ENCODE assay signal across 11 cellular contexts in genomic region chr6:160431231-160431630, GRCh38.
DNase-seq lines count a peak whose midpoint lies in the region; ATAC-seq, FAIRE-seq and TF ChIP-seq lines count a peak whose summit lies in the region.
"Had no signal": no experiment of that assay in that cellular context is flagged by ENCODE, and none has a peak within 500 bp of the region (broad histone marks: within the 10 kb centered on the region; RNA-seq: fewer than 3 reads in every experiment).

No MANE protein-coding gene starts in this region.

- no peak overlapping the region for H3K4me3 ChIP-seq in BJ (ENCODE audit: low read depth, low read length)
- no peak overlapping the region for H3K4me3 ChIP-seq in astrocyte of the spinal cord (ENCODE audit: low read depth, low read length)

- in situ Hi-C loops in astrocyte of the spinal cord (cut with HindIII; ENCODE audit: low sequenced_read_pairs): no loop called here

- DNase-seq in BJ (ENCODE audit: low read depth) (peak; percentile 69), astrocyte of the spinal cord (ENCODE audit: low read depth, low spot score) (peak; percentile 89), left cardiac atrium (peak; percentile 38), sciatic nerve (ENCODE audit: low spot score) (no peak), DMS79 treated with DMSO at 0.1 percent for 48 hours (lab: John Stamatoyannopoulos, UW) (no peak), GM19239 (ENCODE audit: insufficient read length, low spot score) (no peak), inferior parietal cortex (ENCODE audit: extremely low spot score) (no peak), NOMO-1 treated with dmso at 0.1 percent for 144 hours (lab: John Stamatoyannopoulos, UW; ENCODE audit: unreplicated experiment) (no peak)
- DNase-seq: CD4-positive, CD25-positive, alpha-beta regulatory T cell; NCI-H1930 had no signal

- CTCF ChIA-PET in BJ (lab: Yijun Ruan, JAX): interaction anchor here (1.7 kb wide), 1 partner anchor 293 kb away, joined by 4 read pairs; no protein-coding TSS in a partner anchor

- H3K27me3 ChIP-seq in BJ (ENCODE audit: control insufficient read depth, insufficient read depth, low read length): no peaks in the 10 kb centered on the region

- intact Hi-C loops in left cardiac atrium (cut with DNase I) (no loop called here), sciatic nerve (cut with DNase I) (no loop called here)

- TF ChIP-seq CTCF in BJ (IDR thresholded peaks at IDR 0.05; ENCODE audit: insufficient read depth, low read depth, low read length) (no peak), astrocyte of the spinal cord (IDR thresholded peaks at IDR 0.05; ENCODE audit: low read depth, low read length) (no peak)

- ATAC-seq in left cardiac atrium (peak; percentile 60 to 85), sciatic nerve (peak; percentile 72)
- ATAC-seq: Panc1 had no signal

- no peak for FAIRE-seq in GM19239 (lab: Jason Lieb, UNC)

- POLR2A ChIA-PET in BJ (lab: Charles Lee): interaction anchor here (0.7 kb wide), 1 partner anchor 493 kb away, joined by 5 read pairs; no protein-coding TSS in a partner anchor

- no peaks in the 10 kb centered on the region for H3K36me3 ChIP-seq in BJ (ENCODE audit: control insufficient read depth, insufficient read depth, low read length)

Comparison
In these comparisons a context has a peak if more than half of its experiments do, and no peak if none do; other contexts are left out.
1. DNase-seq: peak in BJ (single experiment), astrocyte of the spinal cord (single experiment) and left cardiac atrium (single experiment); none in sciatic nerve (single experiment), DMS79 treated with DMSO at 0.1 percent for 48 hours (single experiment), GM19239 (single experiment), inferior parietal cortex (single experiment) and NOMO-1 treated with dmso at 0.1 percent for 144 hours (single experiment).